ENCODE assay signal across 11 cellular contexts in the genomic region with DNA sequence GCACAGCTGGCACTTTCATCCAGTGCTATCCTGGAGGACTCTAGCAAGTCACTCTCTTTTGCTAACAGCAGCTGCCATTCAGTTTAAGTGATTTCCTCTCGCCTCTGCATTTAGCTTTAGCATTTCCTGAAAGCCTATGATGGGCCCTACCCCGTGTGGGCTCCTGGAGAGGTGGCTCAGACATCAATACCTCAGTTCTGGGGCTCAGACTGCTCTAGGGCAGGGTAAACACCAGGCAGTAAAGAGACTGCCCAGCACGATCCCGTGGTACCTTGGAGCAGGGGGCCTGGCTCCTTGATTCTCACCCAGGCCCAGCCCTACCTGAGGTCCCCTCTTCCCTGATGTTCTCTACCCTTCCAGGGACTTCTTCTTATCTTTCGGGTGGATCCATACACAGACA.
"Had no signal": no experiment of that assay in that cellular context is flagged by ENCODE, and none has a peak within 500 bp of the region (broad histone marks: within the 10 kb centered on the region; RNA-seq: fewer than 3 reads in every experiment).

No MANE protein-coding gene starts in this region.

- H3K9me3 Mint-ChIP-seq: naive thymus-derived CD4-positive, alpha-beta T cell had no signal

- DNase-seq: effector memory CD4-positive, alpha-beta T cell; islet precursor cell; mammary epithelial cell; naive thymus-derived CD4-positive, alpha-beta T cell; posterior cingulate gyrus; sigmoid colon; stimulated activated CD4-positive, alpha-beta T cell treated with anti-CD3 and anti-CD28 coated beads, Interleukin-12 subunit alpha, Interleukin-12 subunit beta, amount 100 ng/mL, for 4 hours; stimulated activated naive CD4-positive, alpha-beta T cell treated with Interleukin-2 at 50 U/mL for 16 hours; trophoblast cell had no signal

- H3K36me3 Mint-ChIP-seq: naive thymus-derived CD4-positive, alpha-beta T cell had no signal

- ATAC-seq: esophagus mucosa; left lobe of liver; naive thymus-derived CD4-positive, alpha-beta T cell had no signal

- H3K4me3 Mint-ChIP-seq: naive thymus-derived CD4-positive, alpha-beta T cell had no signal

- H3K27ac Mint-ChIP-seq: naive thymus-derived CD4-positive, alpha-beta T cell had no signal
